ENCODE assay signal across 13 cellular contexts in the genomic region with DNA sequence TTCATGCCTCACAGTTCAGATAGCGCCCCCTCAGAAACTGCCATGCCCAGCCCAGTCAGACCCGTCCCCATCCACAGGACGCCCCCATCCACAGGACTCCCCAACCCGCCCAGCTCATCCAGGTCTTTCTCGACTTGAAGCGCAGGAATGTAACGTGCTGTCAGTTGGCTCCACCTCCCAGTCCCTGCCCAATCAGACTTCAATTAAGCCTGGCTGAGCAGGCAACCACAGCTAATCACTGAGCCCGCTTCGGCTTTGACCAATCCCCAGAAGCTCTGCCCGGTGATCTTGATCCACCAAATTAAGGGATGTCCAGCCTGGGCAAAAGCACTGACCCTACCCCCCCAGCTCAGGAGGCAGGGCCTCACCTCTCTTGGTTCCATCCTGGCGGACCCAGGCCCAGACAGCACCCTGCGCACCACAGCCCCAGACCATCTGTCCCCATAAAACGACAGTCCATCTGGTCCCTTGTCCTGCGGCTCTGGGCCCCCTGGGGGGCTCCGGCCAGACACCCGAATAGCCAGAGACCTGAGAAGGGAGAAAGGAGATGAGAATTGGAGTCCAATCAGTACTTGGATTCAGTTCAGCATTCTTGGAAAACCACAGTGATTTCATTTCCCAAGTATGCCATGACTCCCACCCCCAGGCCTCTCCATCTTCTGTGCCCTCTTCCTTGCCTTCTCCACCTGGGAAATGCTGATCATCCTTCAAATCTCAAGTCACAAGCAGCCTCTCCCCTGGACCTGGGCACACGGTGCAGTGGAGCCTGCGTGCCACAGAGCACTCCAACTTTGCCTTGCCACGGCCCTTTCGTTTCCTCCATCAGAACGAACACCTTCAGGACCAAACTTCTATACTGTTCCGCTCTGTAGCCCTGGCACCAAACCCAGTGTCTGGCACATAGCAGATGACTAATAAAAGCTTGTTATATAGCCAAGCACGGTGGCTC. TPM values are rescaled to one million over a fixed set of nuclear protein-coding genes. Genes with fewer than 3 reads are reported as not detected.
DNase-seq lines count a peak whose midpoint lies in the region; ATAC-seq and TF ChIP-seq lines count a peak whose summit lies in the region.
"Had no signal": no experiment of that assay in that cellular context is flagged by ENCODE, and none has a peak within 500 bp of the region (broad histone marks: within the 10 kb centered on the region; RNA-seq: fewer than 3 reads in every experiment).

No MANE protein-coding gene starts in this region.

- peak overlapping the region; percentile 94 for H3K27ac Mint-ChIP-seq in chondrocyte (ENCODE audit: unreplicated experiment)
- H3K27ac Mint-ChIP-seq: stimulated activated naive B cell treated with anti-CD40 and anti-IgM and Interleukin-4, amounts not matched to agents 10 μg/mL and 1 μg/mL and 100 μg/mL, for 72 hours had no signal

- no peak overlapping the region for H2BK120ac ChIP-seq in mesendoderm (ENCODE audit: low read depth, low read length)

- no peak overlapping the region for H3K27ac ChIP-seq in mesendoderm (ENCODE audit: low read depth, low read length)

- H2BK15ac ChIP-seq in mesendoderm (replicated peaks; ENCODE audit: low read depth): no peak overlapping the region

- CTCF ChIA-PET in BJ (lab: Yijun Ruan, JAX): interaction anchor here (0.6 to 2.3 kb wide), 3 partner anchors 25 to 1319 kb away, joined by 3 to 12 read pairs (median 7); no protein-coding TSS in a partner anchor

- H3K4me3 Mint-ChIP-seq in chondrocyte (ENCODE audit: unreplicated experiment): no peak overlapping the region
- H3K4me3 Mint-ChIP-seq: stimulated activated naive B cell treated with anti-CD40 and anti-IgM and Interleukin-4, amounts not matched to agents 10 μg/mL and 1 μg/mL and 100 μg/mL, for 72 hours had no signal

- H3K18ac ChIP-seq in mesendoderm (ENCODE audit: low read length): no peak overlapping the region

- H3K79me1 ChIP-seq in mesendoderm (ENCODE audit: low read length): no peaks in the 10 kb centered on the region

- H2AK5ac ChIP-seq in mesendoderm (ENCODE audit: low read length): no peak overlapping the region

- no peaks in the 10 kb centered on the region for H3K27me3 Mint-ChIP-seq in chondrocyte (ENCODE audit: low read depth)

- H3K36me3 ChIP-seq in BJ (ENCODE audit: control insufficient read depth, insufficient read depth, low read length) (no peaks in the 10 kb centered on the region; the same call in 1 of the 2 replicates), mesendoderm (ENCODE audit: control insufficient read depth, insufficient read depth, low read length) (no peaks in the 10 kb centered on the region)

- H3K79me2 ChIP-seq in mesendoderm (ENCODE audit: control insufficient read depth, insufficient read depth, low read length): no peaks in the 10 kb centered on the region

- no CpG with 5 or more reads among the region's 23 CpGs for WGBS in mesendoderm (ENCODE audit: extremely low coverage, insufficient coverage, low lambda C conversion rate)

- H4K8ac ChIP-seq in mesendoderm (ENCODE audit: low read depth, low read length): no peak overlapping the region

- H3K27me3 ChIP-seq in BJ (ENCODE audit: control insufficient read depth, insufficient read depth, low read length) (no peaks in the 10 kb centered on the region), mesendoderm (ENCODE audit: insufficient read depth, low read length, poor library complexity) (no peaks in the 10 kb centered on the region)

- POLR2A ChIA-PET in BJ (lab: Charles Lee): no interaction called here

- H2BK5ac ChIP-seq in mesendoderm (ENCODE audit: low read length): no peak overlapping the region

- DNase-seq in BJ (ENCODE audit: low read depth) (peak; percentile 50), LoVo (ENCODE audit: low spot score) (peak; percentile 27), chondrocyte (ENCODE audit: low spot score) (no peak), mesendoderm (peak; percentile 61), NCI-H345 (lab: John Stamatoyannopoulos, UW) (no peak), Right ventricle myocardium superior (no peak), GDM1 (lab: John Stamatoyannopoulos, UW) (no peak)
- DNase-seq: activated gamma-delta T cell; DMS153; KBM-7; NCI-H774; stimulated activated naive B cell treated with anti-CD40 and anti-IgM and Interleukin-4, amounts not matched to agents 10 μg/mL and 1 μg/mL and 100 μg/mL, for 72 hours had no signal

- H3K9ac ChIP-seq in mesendoderm (ENCODE audit: low read length): no peak overlapping the region

- H3K4ac ChIP-seq in mesendoderm (ENCODE audit: low read depth, low read length): no peak overlapping the region

- H3K9me3 Mint-ChIP-seq in chondrocyte (ENCODE audit: low read depth): no peaks in the 10 kb centered on the region
- H3K9me3 Mint-ChIP-seq: stimulated activated naive B cell treated with anti-CD40 and anti-IgM and Interleukin-4, amounts not matched to agents 10 μg/mL and 1 μg/mL and 100 μg/mL, for 72 hours had no signal

- H3K4me1 ChIP-seq in mesendoderm (ENCODE audit: control insufficient read depth, low read depth, low read length): peaks cover 9% of the 10 kb centered on the region

- intact Hi-C loops in Right ventricle myocardium superior (cut with DNase I): no loop called here

- no peak for ATAC-seq in HG02798 (IDR thresholded peaks at IDR 0.05; ENCODE audit: poor library complexity, unreplicated experiment)
- ATAC-seq in Right ventricle myocardium superior (ENCODE audit: poor library complexity): no peak
- ATAC-seq: stimulated activated naive B cell treated with anti-CD40 and anti-IgM and Interleukin-4, amounts not matched to agents 10 μg/mL and 1 μg/mL and 100 μg/mL, for 72 hours had no signal

- H3K23ac ChIP-seq in mesendoderm (ENCODE audit: low read length): no peak overlapping the region

- H3K4me3 ChIP-seq in BJ (ENCODE audit: low read depth, low read length) (no peak overlapping the region), mesendoderm (ENCODE audit: low read length) (no peak overlapping the region)

- no peak overlapping the region for H4K5ac ChIP-seq in mesendoderm (ENCODE audit: low read length)

- peaks cover 59% of the 10 kb centered on the region for H3K4me1 Mint-ChIP-seq in chondrocyte (ENCODE audit: low read depth)

- peaks cover 4% of the 10 kb centered on the region for H3K36me3 Mint-ChIP-seq in chondrocyte (ENCODE audit: low read depth)
- H3K36me3 Mint-ChIP-seq: stimulated activated naive B cell treated with anti-CD40 and anti-IgM and Interleukin-4, amounts not matched to agents 10 μg/mL and 1 μg/mL and 100 μg/mL, for 72 hours had no signal

- no peak overlapping the region for H3K56ac ChIP-seq in mesendoderm (ENCODE audit: low read length)

- no peak overlapping the region for H3K4me2 ChIP-seq in mesendoderm (ENCODE audit: low read length)

- no peak for TF ChIP-seq CTCF in BJ (IDR thresholded peaks at IDR 0.05; ENCODE audit: insufficient read depth, low read depth, low read length)
- TF ChIP-seq CTCF in chondrocyte (IDR thresholded peaks at IDR 0.05): no peak

RNA-seq across cellular contexts. Expression of gene MFNG, which starts 10.7 kb away (rescaled TPM):
- polyA plus RNA-seq in BJ (2011; rRNA removed): not detected in 2 replicates
- not detected in 2 replicates for polyA minus RNA-seq in BJ (2011; rRNA and poly(A)+ RNA removed)
- total RNA-seq in chondrocyte (1.1 to 2.1 TPM (median 1.2 TPM) in 3 replicates), Right ventricle myocardium superior (12.7 TPM)
- polyA plus RNA-seq in mesendoderm (2013, experiment 1 of 2): 0.48 TPM
- polyA plus RNA-seq in mesendoderm (2013, experiment 2 of 2): 0.77 TPM

RNA-seq across cellular contexts. Expression of gene CARD10, which starts 22.3 kb away (rescaled TPM):
- 2.3 and 4.5 TPM in 2 replicates for polyA plus RNA-seq in BJ (2011; rRNA removed)
- 3.6 and 3.9 TPM in 2 replicates for polyA minus RNA-seq in BJ (2011; rRNA and poly(A)+ RNA removed)
- total RNA-seq in chondrocyte (7.0 to 14.2 TPM (median 13.5 TPM) in 3 replicates), Right ventricle myocardium superior (8.3 TPM)
- polyA plus RNA-seq in mesendoderm (2013, experiment 1 of 2): 5.6 TPM
- 5.8 TPM for polyA plus RNA-seq in mesendoderm (2013, experiment 2 of 2)

Comparison
In these comparisons a context has a peak if more than half of its experiments do, and no peak if none do; other contexts are left out.
1. DNase-seq: peak in BJ (single experiment), LoVo (single experiment) and mesendoderm (single experiment); none in chondrocyte (single experiment), NCI-H345 (single experiment), Right ventricle myocardium superior (single experiment) and GDM1 (single experiment).